In the genomic region with DNA sequence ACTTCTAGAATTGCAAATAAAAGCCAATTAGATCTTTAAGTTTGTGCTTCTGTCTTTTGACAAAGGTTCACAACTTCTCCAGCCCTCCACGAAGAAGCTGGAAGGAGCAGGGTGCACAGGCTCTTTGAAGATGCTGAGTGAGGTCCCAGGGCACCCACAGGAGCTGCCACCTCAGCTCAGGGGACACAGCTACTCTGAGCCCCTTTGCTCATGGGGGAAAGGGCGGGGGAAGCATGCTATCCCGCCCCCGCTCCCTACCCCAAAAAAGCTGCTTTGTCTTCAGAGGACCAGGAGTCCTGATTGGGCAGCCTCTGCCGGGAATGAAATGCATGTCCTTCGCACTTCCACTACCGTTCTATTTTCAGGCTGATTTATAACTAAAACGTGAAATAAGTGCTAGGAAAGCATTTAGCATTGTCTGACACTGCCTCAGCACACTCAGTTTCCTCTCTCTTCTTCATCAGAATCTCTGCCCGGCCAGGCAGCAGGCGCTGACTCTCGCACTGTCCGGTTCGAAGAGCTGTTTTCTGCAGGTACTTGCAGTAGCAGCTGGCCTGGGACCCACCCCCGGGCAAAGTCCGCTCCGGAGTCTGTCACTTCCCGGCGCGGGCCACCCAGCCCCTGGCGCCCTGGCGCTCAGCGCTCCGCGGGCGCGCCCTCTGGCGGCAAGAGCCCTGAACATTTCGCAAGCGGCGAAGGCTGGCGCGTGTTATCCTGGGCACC, we compare ENCODE assay signal across 8 cellular contexts. TPM values are rescaled to one million over a fixed set of nuclear protein-coding genes. Genes with fewer than 3 reads are reported as not detected.
DNase-seq lines count a peak whose midpoint lies in the region; ATAC-seq lines count a peak whose summit lies in the region.

No MANE protein-coding gene starts in this region.

- no peaks in the 10 kb centered on the region for H3K9me3 ChIP-seq in HUES48 (ENCODE audit: control insufficient read depth, insufficient read depth, low read length)

- no peak overlapping the region for H3K27ac ChIP-seq in HUES48 (ENCODE audit: low read depth, low read length)

- DNase-seq in DMS 273 (lab: John Stamatoyannopoulos, UW; ENCODE audit: unreplicated experiment) (peak; percentile 92), OCI-M1 (lab: John Stamatoyannopoulos, UW) (peak; percentile 86), myocyte (ENCODE audit: low read depth) (peak; percentile 79)
- peak; percentile 86 for DNase-seq in activated T-cell treated with anti-CD3 and anti-CD28 coated beads, Interleukin-2, amount 50 U/mL, for 1 hour
- DNase-seq in stimulated activated CD8-positive, alpha-beta memory T cell treated with anti-CD3 and anti-CD28 coated beads, Interleukin-7, amount 100 ng/mL, for 4 hours (ENCODE audit: low read depth in 2 of 2): peak; percentile 45 to 65

- no peaks in the 10 kb centered on the region for H3K36me3 ChIP-seq in HUES48 (ENCODE audit: control insufficient read depth, insufficient read depth, low read length)

- peaks cover 11% of the 10 kb centered on the region for H3K27me3 ChIP-seq in HUES48 (ENCODE audit: control insufficient read depth, insufficient read depth, low read length)

- ATAC-seq in GM21447 (IDR thresholded peaks at IDR 0.05; ENCODE audit: unreplicated experiment) (peak; percentile 92), esophagus mucosa (peak; percentile 85)

- peaks cover 9% of the 10 kb centered on the region for H3K4me1 ChIP-seq in HUES48 (ENCODE audit: control insufficient read depth, insufficient read depth, low read length)

- peak overlapping the region; percentile 56 for H3K4me3 ChIP-seq in HUES48 (ENCODE audit: low read depth, low read length)

- H3K9ac ChIP-seq in HUES48 (ENCODE audit: low read depth, low read length): no peak overlapping the region

RNA-seq across cellular contexts. Expression of gene KLHL25, which starts 45.5 kb away (rescaled TPM):
- 4.8 TPM for total RNA-seq in esophagus mucosa
- 4.5 and 6.6 TPM in 2 replicates for total RNA-seq in myocyte
- polyA plus RNA-seq in myocyte (2012): 3.7 TPM
